15 cellular contexts compared by ENCODE assay signal in genomic region chr13:98372886-98373285, GRCh38.
DNase-seq lines count a peak whose midpoint lies in the region; ATAC-seq and TF ChIP-seq lines count a peak whose summit lies in the region.
"Had no signal": no experiment of that assay in that cellular context is flagged by ENCODE, and none has a peak within 500 bp of the region (broad histone marks: within the 10 kb centered on the region; RNA-seq: fewer than 3 reads in every experiment).

No MANE protein-coding gene starts in this region.

- H3K4me3 ChIP-seq in adrenal gland = no peak overlapping the region
- H3K4me3 ChIP-seq: colonic mucosa had no signal

- peak overlapping the region; percentile 62 for H3K27ac Mint-ChIP-seq in progenitor cell of endocrine pancreas
- H3K27ac Mint-ChIP-seq: activated T-cell treated with anti-CD3 and anti-CD28 coated beads, Interleukin-2, amount 50 U/mL, for 24 hours; stimulated activated memory B cell treated with anti-CD40 and anti-IgM and Interleukin-4, amounts not matched to agents 10 μg/mL and 1 μg/mL and 100 μg/mL, for 72 hours; type B pancreatic cell had no signal

- peaks cover 5% of the 10 kb centered on the region for H3K9me3 Mint-ChIP-seq in progenitor cell of endocrine pancreas (ENCODE audit: low read depth)

- ATAC-seq in HG02884 (IDR thresholded peaks at IDR 0.05; ENCODE audit: unreplicated experiment) (no peak), GM21390 (IDR thresholded peaks at IDR 0.05; ENCODE audit: unreplicated experiment) (no peak), left lobe of liver (no peak)
- ATAC-seq: stimulated activated memory B cell treated with anti-CD40 and anti-IgM and Interleukin-4, amounts not matched to agents 10 μg/mL and 1 μg/mL and 100 μg/mL, for 72 hours had no signal

- H3K27me3 ChIP-seq in adrenal gland = no peaks in the 10 kb centered on the region
- H3K27me3 ChIP-seq: colonic mucosa had no signal

- intact Hi-C loops in adrenal gland (cut with DNase I) = no loop called here

- H3K4me1 Mint-ChIP-seq in progenitor cell of endocrine pancreas (ENCODE audit: low read depth) = peaks cover 5% of the 10 kb centered on the region
- H3K4me1 Mint-ChIP-seq: stimulated activated memory B cell treated with anti-CD40 and anti-IgM and Interleukin-4, amounts not matched to agents 10 μg/mL and 1 μg/mL and 100 μg/mL, for 72 hours had no signal

- WGBS in adrenal gland, 4 donors = 45 to 65% (median 52%) methylated on average over 8 of the region's 8 CpGs

- H3K4me1 ChIP-seq in adrenal gland (replicated peaks in 1 of 2) = peaks cover 0 to 5% of the 10 kb centered on the region in 2 donors
- H3K4me1 ChIP-seq: colonic mucosa had no signal

- no peaks in the 10 kb centered on the region for H3K9me3 ChIP-seq in adrenal gland (replicated peaks in 1 of 3)
- H3K9me3 ChIP-seq: colonic mucosa had no signal

- peak; percentile 10 for DNase-seq in HEK293T (ENCODE audit: extremely low spot score)
- peak in 6 of 7 donors; percentile 32 to 61 (median 54) for DNase-seq in adrenal gland
- peak; percentile 59 for DNase-seq in iPS DF 19.7 (ENCODE audit: low read depth, low spot score)
- DNase-seq in progenitor cell of endocrine pancreas (ENCODE audit: low spot score, unreplicated experiment) = no peak
- no peak for DNase-seq in NCI-H2081 (lab: John Stamatoyannopoulos, UW)
- no peak for DNase-seq in left lobe of liver (ENCODE audit: low spot score)
- DNase-seq: activated T-cell treated with anti-CD3 and anti-CD28 coated beads, Interleukin-2, amount 50 U/mL, for 24 hours; AML-193; colonic mucosa; small intestine; T1000 had no signal

- no peaks in the 10 kb centered on the region for H3K36me3 ChIP-seq in adrenal gland (replicated peaks in 1 of 2)
- H3K36me3 ChIP-seq: colonic mucosa had no signal

- H3K27me3 Mint-ChIP-seq in progenitor cell of endocrine pancreas = no peaks in the 10 kb centered on the region
- H3K27me3 Mint-ChIP-seq: type B pancreatic cell had no signal

- H3K4me3 Mint-ChIP-seq in progenitor cell of endocrine pancreas (ENCODE audit: low read depth) = no peak overlapping the region
- H3K4me3 Mint-ChIP-seq: activated T-cell treated with anti-CD3 and anti-CD28 coated beads, Interleukin-2, amount 50 U/mL, for 24 hours; stimulated activated memory B cell treated with anti-CD40 and anti-IgM and Interleukin-4, amounts not matched to agents 10 μg/mL and 1 μg/mL and 100 μg/mL, for 72 hours; type B pancreatic cell had no signal

- CTCF ChIA-PET in HEK293T (lab: Yijun Ruan, JAX) = no interaction called here

- TF ChIP-seq CTCF in adrenal gland (IDR thresholded peaks at IDR 0.05) (no peak), progenitor cell of endocrine pancreas (IDR thresholded peaks at IDR 0.05; ENCODE audit: unreplicated experiment) (no peak)

- peak in 1 of 2 donors; percentile 23 for TF ChIP-seq POLR2A in adrenal gland (IDR thresholded peaks at IDR 0.05)

- peaks cover 56% of the 10 kb centered on the region for H3K36me3 Mint-ChIP-seq in progenitor cell of endocrine pancreas (ENCODE audit: insufficient read depth)

- POLR2A ChIA-PET in HEK293T (lab: Yijun Ruan, JAX) = no interaction called here

- H3K27ac ChIP-seq in adrenal gland = no peak overlapping the region
- H3K27ac ChIP-seq: colonic mucosa had no signal

TF ChIP-seq in HEK293T, 16 proteins besides CTCF, POLR2A, EP300 and RAD21:
- TF ChIP-seq SP1 (IDR thresholded peaks at IDR 0.05) = no peak
- no peak for TF ChIP-seq FOXM1 (IDR thresholded peaks at IDR 0.05; ENCODE audit: borderline replicate concordance)
- TF ChIP-seq BHLHE40 (IDR thresholded peaks at IDR 0.05; ENCODE audit: borderline replicate concordance) = no peak
- no peak for TF ChIP-seq CTBP1 (IDR thresholded peaks at IDR 0.05; ENCODE audit: borderline replicate concordance)
- TF ChIP-seq ARNT (IDR thresholded peaks at IDR 0.05) = no peak
- TF ChIP-seq, protein P1, sequence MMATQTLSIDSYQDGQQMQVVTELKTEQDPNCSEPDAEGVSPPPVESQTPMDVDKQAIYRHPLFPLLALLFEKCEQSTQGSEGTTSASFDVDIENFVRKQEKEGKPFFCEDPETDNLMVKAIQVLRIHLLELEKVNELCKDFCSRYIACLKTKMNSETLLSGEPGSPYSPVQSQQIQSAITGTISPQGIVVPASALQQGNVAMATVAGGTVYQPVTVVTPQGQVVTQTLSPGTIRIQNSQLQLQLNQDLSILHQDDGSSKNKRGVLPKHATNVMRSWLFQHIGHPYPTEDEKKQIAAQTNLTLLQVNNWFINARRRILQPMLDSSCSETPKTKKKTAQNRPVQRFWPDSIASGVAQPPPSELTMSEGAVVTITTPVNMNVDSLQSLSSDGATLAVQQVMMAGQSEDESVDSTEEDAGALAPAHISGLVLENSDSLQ (IDR thresholded peaks at IDR 0.05) = no peak
- no peak for TF ChIP-seq HDGF (IDR thresholded peaks at IDR 0.05; ENCODE audit: borderline replicate concordance)
- TF ChIP-seq TARDBP (IDR thresholded peaks at IDR 0.05) = no peak
- TF ChIP-seq FOXA1 (IDR thresholded peaks at IDR 0.05) = no peak
- no peak for TF ChIP-seq FOXK2 (IDR thresholded peaks at IDR 0.05)
- no peak for TF ChIP-seq NFRKB (IDR thresholded peaks at IDR 0.05)
- TF ChIP-seq ZNF384 (IDR thresholded peaks at IDR 0.05) = no peak
- TF ChIP-seq LEF1 (IDR thresholded peaks at IDR 0.05; ENCODE audit: borderline replicate concordance) = no peak
- no peak for TF ChIP-seq ELF4 (IDR thresholded peaks at IDR 0.05)
- no peak for TF ChIP-seq SUZ12 (IDR thresholded peaks at IDR 0.05)
TF ChIP-seq in HEK293T: peak in this region for 0.

Comparison
In these comparisons a context has a peak if more than half of its experiments do, and no peak if none do; other contexts are left out.
1. DNase-seq: peak in HEK293T (single experiment), adrenal gland (6 of 7) and iPS DF 19.7 (single experiment); none in progenitor cell of endocrine pancreas (single experiment), NCI-H2081 (0 of 2) and left lobe of liver (single experiment).